1 cellular context compared by ENCODE assay signal in the genomic region with DNA sequence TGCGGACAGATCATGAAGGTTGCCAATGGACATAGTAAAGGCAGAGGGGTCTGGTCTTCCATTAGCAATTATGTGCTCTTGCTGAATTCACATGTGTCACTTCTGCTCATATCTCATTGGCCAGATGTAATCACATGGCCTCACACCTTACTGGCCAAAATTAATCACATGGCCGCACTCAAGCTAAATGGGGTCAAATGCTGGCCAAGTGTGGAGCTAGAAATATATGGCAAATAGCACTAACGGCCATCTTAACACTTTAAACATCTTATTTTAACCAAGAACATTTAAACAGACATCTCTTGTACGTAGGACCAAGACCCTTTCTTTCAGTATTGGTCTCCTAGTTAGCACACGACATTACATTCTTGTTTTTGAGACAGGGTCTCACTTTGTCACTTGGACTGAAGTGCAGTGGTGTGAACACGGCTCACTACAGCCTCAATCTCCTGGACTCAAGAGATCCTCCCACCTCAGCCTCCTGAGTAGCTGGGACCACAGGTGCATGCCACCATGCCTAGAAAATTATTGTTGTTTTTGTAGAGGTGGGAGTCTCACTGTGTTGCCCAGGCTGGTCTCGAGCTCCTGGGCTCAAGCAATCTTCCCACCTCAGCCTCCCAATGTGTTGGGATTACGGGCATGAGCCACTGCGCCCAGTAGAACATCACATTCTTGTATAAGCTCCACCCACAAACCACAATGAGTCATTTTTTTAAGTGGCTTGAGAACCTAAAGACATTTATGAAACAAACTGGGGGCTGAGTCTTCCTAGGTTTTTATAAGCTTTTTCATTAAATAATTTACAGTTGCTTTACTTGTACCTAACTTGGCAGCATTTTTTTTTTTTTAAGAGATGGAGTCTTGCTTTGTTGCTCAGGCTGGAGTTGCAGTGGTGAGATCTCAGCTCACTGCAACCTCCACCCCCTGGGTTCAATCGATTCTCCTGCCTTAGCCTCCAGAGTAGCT.
A peak's percentile ranks its signal among the peaks of the same experiment; 100 is the strongest.
TF ChIP-seq lines count a peak whose summit lies in the region.

No MANE protein-coding gene starts in this region.

TF ChIP-seq in K562, 482 proteins besides CTCF, POLR2A, EP300 and RAD21 (continued from another document and continues in another):
- TF ChIP-seq, protein P1, sequence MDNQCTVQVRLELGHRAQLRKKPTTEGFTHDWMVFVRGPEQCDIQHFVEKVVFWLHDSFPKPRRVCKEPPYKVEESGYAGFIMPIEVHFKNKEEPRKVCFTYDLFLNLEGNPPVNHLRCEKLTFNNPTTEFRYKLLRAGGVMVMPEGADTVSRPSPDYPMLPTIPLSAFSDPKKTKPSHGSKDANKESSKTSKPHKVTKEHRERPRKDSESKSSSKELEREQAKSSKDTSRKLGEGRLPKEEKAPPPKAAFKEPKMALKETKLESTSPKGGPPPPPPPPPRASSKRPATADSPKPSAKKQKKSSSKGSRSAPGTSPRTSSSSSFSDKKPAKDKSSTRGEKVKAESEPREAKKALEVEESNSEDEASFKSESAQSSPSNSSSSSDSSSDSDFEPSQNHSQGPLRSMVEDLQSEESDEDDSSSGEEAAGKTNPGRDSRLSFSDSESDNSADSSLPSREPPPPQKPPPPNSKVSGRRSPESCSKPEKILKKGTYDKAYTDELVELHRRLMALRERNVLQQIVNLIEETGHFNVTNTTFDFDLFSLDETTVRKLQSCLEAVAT (IDR thresholded peaks at IDR 0.05), result peak in 1 of 2 experiments; percentile 78; a peak in 1 of 4 replicates
- TF ChIP-seq SMARCE1 (IDR thresholded peaks at IDR 0.05) (peak; percentile 86), ZFP1 (CRISPR knock-in tag; IDR thresholded peaks at IDR 0.05) (no peak), PRDM10 (IDR thresholded peaks at IDR 0.05; ENCODE audit: partially characterized antibody) (peak; percentile 98), ZNF311 (CRISPR knock-in tag; IDR thresholded peaks at IDR 0.05) (no peak), FOS (IDR thresholded peaks at IDR 0.05; ENCODE audit: extremely low read depth, insufficient read length) (peak; percentile 21), DPF2 (IDR thresholded peaks at IDR 0.05) (peak; percentile 86), NEUROD1 (IDR thresholded peaks at IDR 0.05; ENCODE audit: borderline replicate concordance, low read depth, low read length, partially characterized antibody) (no peak), CBFA2T2 (conservative IDR thresholded peaks at IDR 0.05) (peak; percentile 64), TEAD1 (CRISPR knock-in tag; IDR thresholded peaks at IDR 0.05) (peak in 1 of 2 experiments; percentile 46; a peak in 1 of 4 replicates), GATA2 (CRISPR knock-in tag; IDR thresholded peaks at IDR 0.05) (no peak), ESRRA (IDR thresholded peaks at IDR 0.05; ENCODE audit: borderline replicate concordance, low read depth) (peak; percentile 85; the same call in 1 of the 2 replicates), MECOM (CRISPR knock-in tag; IDR thresholded peaks at IDR 0.05) (no peak), GABPA (tag; conservative IDR thresholded peaks at IDR 0.05; ENCODE audit: low read depth) (no peak), ZNF444 (CRISPR knock-in tag; IDR thresholded peaks at IDR 0.05) (no peak), SMAD4 (CRISPR knock-in tag; conservative IDR thresholded peaks at IDR 0.05) (0 out of 2 replicates have a peak, but pooled peaks have one; percentile 26), TEAD4 (IDR thresholded peaks at IDR 0.05; ENCODE audit: low read length) (peak; percentile 71), TEAD4 (CRISPR knock-in tag; IDR thresholded peaks at IDR 0.05; ENCODE audit: borderline replicate concordance) (no peak), SP1 (CRISPR knock-in tag; IDR thresholded peaks at IDR 0.05) (peak; percentile 53; the same call in 1 of the 2 replicates), JUNB (CRISPR knock-in tag; conservative IDR thresholded peaks at IDR 0.05) (0 out of 2 replicates have a peak, but pooled peaks have one; percentile 23), STAG1 (CRISPR knock-in tag; IDR thresholded peaks at IDR 0.05; ENCODE audit: borderline replicate concordance) (no peak), FIP1L1 (IDR thresholded peaks at IDR 0.05; ENCODE audit: low read depth, low read length, poor library complexity, severe bottlenecking) (no peak), RNF2 (IDR thresholded peaks at IDR 0.05) (0 out of 2 replicates have a peak, but pooled peaks have one; percentile 16), ZNF589 (CRISPR knock-in tag; IDR thresholded peaks at IDR 0.05; ENCODE audit: low read depth) (0 out of 2 replicates have a peak, but pooled peaks have one; percentile 56), BRD4 (IDR thresholded peaks at IDR 0.05) (0 out of 2 replicates have a peak, but pooled peaks have one; percentile 40), ZNF3 (CRISPR knock-in tag; IDR thresholded peaks at IDR 0.05) (no peak), ZNF507 (tag; conservative IDR thresholded peaks at IDR 0.05) (no peak), CXXC5 (CRISPR knock-in tag; IDR thresholded peaks at IDR 0.05) (peak; percentile 33; the same call in 1 of the 2 replicates)
- TF ChIP-seq, protein P2, sequence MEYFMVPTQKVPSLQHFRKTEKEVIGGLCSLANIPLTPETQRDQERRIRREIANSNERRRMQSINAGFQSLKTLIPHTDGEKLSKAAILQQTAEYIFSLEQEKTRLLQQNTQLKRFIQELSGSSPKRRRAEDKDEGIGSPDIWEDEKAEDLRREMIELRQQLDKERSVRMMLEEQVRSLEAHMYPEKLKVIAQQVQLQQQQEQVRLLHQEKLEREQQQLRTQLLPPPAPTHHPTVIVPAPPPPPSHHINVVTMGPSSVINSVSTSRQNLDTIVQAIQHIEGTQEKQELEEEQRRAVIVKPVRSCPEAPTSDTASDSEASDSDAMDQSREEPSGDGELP (CRISPR knock-in tag; IDR thresholded peaks at IDR 0.05; ENCODE audit: borderline replicate concordance), result no peak
- TF ChIP-seq, protein P3, sequence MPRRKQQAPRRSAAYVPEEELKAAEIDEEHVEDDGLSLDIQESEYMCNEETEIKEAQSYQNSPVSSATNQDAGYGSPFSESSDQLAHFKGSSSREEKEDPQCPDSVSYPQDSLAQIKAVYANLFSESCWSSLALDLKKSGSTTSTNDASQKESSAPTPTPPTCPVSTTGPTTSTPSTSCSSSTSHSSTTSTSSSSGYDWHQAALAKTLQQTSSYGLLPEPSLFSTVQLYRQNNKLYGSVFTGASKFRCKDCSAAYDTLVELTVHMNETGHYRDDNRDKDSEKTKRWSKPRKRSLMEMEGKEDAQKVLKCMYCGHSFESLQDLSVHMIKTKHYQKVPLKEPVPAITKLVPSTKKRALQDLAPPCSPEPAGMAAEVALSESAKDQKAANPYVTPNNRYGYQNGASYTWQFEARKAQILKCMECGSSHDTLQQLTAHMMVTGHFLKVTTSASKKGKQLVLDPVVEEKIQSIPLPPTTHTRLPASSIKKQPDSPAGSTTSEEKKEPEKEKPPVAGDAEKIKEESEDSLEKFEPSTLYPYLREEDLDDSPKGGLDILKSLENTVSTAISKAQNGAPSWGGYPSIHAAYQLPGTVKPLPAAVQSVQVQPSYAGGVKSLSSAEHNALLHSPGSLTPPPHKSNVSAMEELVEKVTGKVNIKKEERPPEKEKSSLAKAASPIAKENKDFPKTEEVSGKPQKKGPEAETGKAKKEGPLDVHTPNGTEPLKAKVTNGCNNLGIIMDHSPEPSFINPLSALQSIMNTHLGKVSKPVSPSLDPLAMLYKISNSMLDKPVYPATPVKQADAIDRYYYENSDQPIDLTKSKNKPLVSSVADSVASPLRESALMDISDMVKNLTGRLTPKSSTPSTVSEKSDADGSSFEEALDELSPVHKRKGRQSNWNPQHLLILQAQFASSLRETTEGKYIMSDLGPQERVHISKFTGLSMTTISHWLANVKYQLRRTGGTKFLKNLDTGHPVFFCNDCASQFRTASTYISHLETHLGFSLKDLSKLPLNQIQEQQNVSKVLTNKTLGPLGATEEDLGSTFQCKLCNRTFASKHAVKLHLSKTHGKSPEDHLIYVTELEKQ (CRISPR knock-in tag; IDR thresholded peaks at IDR 0.05), result no peak
- TF ChIP-seq, protein P4, sequence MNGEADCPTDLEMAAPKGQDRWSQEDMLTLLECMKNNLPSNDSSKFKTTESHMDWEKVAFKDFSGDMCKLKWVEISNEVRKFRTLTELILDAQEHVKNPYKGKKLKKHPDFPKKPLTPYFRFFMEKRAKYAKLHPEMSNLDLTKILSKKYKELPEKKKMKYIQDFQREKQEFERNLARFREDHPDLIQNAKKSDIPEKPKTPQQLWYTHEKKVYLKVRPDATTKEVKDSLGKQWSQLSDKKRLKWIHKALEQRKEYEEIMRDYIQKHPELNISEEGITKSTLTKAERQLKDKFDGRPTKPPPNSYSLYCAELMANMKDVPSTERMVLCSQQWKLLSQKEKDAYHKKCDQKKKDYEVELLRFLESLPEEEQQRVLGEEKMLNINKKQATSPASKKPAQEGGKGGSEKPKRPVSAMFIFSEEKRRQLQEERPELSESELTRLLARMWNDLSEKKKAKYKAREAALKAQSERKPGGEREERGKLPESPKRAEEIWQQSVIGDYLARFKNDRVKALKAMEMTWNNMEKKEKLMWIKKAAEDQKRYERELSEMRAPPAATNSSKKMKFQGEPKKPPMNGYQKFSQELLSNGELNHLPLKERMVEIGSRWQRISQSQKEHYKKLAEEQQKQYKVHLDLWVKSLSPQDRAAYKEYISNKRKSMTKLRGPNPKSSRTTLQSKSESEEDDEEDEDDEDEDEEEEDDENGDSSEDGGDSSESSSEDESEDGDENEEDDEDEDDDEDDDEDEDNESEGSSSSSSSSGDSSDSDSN (IDR thresholded peaks at IDR 0.05; ENCODE audit: borderline replicate concordance in 1 of 2, low read depth in 2 of 2, low read length in 2 of 2), result no peak
- TF ChIP-seq, protein P5, sequence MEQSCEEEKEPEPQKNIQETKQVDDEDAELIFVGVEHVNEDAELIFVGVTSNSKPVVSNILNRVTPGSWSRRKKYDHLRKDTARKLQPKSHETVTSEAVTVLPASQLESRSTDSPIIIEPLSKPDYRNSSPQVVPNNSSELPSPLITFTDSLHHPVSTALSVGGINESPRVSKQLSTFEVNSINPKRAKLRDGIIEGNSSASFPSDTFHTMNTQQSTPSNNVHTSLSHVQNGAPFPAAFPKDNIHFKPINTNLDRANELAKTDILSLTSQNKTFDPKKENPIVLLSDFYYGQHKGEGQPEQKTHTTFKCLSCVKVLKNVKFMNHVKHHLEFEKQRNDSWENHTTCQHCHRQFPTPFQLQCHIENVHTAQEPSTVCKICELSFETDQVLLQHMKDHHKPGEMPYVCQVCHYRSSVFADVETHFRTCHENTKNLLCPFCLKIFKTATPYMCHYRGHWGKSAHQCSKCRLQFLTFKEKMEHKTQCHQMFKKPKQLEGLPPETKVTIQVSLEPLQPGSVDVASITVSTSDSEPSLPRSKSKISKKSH (CRISPR knock-in tag; IDR thresholded peaks at IDR 0.05), result no peak
- TF ChIP-seq, protein P6, sequence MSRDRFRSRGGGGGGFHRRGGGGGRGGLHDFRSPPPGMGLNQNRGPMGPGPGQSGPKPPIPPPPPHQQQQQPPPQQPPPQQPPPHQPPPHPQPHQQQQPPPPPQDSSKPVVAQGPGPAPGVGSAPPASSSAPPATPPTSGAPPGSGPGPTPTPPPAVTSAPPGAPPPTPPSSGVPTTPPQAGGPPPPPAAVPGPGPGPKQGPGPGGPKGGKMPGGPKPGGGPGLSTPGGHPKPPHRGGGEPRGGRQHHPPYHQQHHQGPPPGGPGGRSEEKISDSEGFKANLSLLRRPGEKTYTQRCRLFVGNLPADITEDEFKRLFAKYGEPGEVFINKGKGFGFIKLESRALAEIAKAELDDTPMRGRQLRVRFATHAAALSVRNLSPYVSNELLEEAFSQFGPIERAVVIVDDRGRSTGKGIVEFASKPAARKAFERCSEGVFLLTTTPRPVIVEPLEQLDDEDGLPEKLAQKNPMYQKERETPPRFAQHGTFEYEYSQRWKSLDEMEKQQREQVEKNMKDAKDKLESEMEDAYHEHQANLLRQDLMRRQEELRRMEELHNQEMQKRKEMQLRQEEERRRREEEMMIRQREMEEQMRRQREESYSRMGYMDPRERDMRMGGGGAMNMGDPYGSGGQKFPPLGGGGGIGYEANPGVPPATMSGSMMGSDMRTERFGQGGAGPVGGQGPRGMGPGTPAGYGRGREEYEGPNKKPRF (IDR thresholded peaks at IDR 0.05; ENCODE audit: low read depth, low read length), result no peak
